Comparison of ENCODE assay signal across 2 cellular contexts in the genomic region with DNA sequence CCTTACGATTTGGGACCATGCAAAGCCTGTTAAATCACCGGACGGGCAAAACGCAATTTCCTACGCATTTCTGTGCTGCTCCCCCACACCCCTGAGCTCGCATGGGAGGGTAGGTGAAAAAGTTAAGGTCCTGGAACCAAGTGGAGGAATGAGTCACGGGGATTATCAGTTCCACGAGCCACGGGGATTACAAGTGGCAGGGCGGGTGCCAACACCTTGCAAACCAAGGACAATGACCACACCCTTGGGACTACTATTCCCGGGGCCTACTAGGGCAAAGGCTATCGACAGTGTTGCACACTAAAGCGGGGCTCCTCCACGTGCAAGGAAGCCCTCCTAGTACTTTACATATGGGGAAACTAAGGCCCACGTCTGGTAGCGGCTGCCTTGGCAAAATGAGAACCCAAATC.
A peak's percentile ranks its signal among the peaks of the same experiment; 100 is the strongest.
TF ChIP-seq lines count a peak whose summit lies in the region.

No MANE protein-coding gene starts in this region.

TF ChIP-seq in HEK293, 187 proteins besides CTCF, POLR2A, EP300 and RAD21:
- TF ChIP-seq KLF1 (tag by site-specific recombination; IDR thresholded peaks at IDR 0.05) (peak; percentile 93), ZNF423 (tag by site-specific recombination; IDR thresholded peaks at IDR 0.05) (0 out of 2 replicates have a peak, but pooled peaks have one; percentile 25), HIC1 (tag by site-specific recombination; IDR thresholded peaks at IDR 0.05) (peak; percentile 43; the same call in 1 of the 2 replicates), ZNF677 (tag by site-specific recombination; IDR thresholded peaks at IDR 0.05) (no peak), ZBTB20 (tag by site-specific recombination; IDR thresholded peaks at IDR 0.05) (peak; percentile 38; the same call in 1 of the 2 replicates), KLF7 (tag by site-specific recombination; IDR thresholded peaks at IDR 0.05; ENCODE audit: borderline replicate concordance) (peak; percentile 41; the same call in 1 of the 2 replicates), GLI2 (tag by site-specific recombination; IDR thresholded peaks at IDR 0.05; ENCODE audit: borderline replicate concordance, low read depth) (no peak), MZF1 (tag by site-specific recombination; IDR thresholded peaks at IDR 0.05; ENCODE audit: borderline replicate concordance) (0 out of 2 replicates have a peak, but pooled peaks have one; percentile 12), SCRT2 (tag by site-specific recombination; IDR thresholded peaks at IDR 0.05) (peak; percentile 31; the same call in 1 of the 2 replicates)

TF ChIP-seq in HepG2, 621 proteins besides CTCF, POLR2A, EP300 and RAD21 (continues in another document):
- TF ChIP-seq ZNF670 (CRISPR knock-in tag; IDR thresholded peaks at IDR 0.05; ENCODE audit: borderline replicate concordance) = no peak; the same call in 1 of the 2 replicates
- no peak for TF ChIP-seq ZNF10 (CRISPR knock-in tag; IDR thresholded peaks at IDR 0.05; ENCODE audit: borderline replicate concordance, low read depth)
- TF ChIP-seq FOXA1 (IDR thresholded peaks at IDR 0.05) = no peak
- TF ChIP-seq FOXA1 (CRISPR knock-in tag; IDR thresholded peaks at IDR 0.05) = no peak
- no peak for TF ChIP-seq PLRG1 (conservative IDR thresholded peaks at IDR 0.05)
- TF ChIP-seq, protein P1, sequence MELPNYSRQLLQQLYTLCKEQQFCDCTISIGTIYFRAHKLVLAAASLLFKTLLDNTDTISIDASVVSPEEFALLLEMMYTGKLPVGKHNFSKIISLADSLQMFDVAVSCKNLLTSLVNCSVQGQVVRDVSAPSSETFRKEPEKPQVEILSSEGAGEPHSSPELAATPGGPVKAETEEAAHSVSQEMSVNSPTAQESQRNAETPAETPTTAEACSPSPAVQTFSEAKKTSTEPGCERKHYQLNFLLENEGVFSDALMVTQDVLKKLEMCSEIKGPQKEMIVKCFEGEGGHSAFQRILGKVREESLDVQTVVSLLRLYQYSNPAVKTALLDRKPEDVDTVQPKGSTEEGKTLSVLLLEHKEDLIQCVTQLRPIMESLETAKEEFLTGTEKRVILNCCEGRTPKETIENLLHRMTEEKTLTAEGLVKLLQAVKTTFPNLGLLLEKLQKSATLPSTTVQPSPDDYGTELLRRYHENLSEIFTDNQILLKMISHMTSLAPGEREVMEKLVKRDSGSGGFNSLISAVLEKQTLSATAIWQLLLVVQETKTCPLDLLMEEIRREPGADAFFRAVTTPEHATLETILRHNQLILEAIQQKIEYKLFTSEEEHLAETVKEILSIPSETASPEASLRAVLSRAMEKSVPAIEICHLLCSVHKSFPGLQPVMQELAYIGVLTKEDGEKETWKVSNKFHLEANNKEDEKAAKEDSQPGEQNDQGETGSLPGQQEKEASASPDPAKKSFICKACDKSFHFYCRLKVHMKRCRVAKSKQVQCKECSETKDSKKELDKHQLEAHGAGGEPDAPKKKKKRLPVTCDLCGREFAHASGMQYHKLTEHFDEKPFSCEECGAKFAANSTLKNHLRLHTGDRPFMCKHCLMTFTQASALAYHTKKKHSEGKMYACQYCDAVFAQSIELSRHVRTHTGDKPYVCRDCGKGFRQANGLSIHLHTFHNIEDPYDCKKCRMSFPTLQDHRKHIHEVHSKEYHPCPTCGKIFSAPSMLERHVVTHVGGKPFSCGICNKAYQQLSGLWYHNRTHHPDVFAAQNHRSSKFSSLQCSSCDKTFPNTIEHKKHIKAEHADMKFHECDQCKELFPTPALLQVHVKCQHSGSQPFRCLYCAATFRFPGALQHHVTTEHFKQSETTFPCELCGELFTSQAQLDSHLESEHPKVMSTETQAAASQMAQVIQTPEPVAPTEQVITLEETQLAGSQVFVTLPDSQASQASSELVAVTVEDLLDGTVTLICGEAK (IDR thresholded peaks at IDR 0.05) = no peak
- TF ChIP-seq, protein P1 (CRISPR knock-in tag; IDR thresholded peaks at IDR 0.05) = no peak; the same call in 1 of the 2 replicates
- no peak for TF ChIP-seq ZNF274 (CRISPR knock-in tag; IDR thresholded peaks at IDR 0.05)
- TF ChIP-seq, protein P2, sequence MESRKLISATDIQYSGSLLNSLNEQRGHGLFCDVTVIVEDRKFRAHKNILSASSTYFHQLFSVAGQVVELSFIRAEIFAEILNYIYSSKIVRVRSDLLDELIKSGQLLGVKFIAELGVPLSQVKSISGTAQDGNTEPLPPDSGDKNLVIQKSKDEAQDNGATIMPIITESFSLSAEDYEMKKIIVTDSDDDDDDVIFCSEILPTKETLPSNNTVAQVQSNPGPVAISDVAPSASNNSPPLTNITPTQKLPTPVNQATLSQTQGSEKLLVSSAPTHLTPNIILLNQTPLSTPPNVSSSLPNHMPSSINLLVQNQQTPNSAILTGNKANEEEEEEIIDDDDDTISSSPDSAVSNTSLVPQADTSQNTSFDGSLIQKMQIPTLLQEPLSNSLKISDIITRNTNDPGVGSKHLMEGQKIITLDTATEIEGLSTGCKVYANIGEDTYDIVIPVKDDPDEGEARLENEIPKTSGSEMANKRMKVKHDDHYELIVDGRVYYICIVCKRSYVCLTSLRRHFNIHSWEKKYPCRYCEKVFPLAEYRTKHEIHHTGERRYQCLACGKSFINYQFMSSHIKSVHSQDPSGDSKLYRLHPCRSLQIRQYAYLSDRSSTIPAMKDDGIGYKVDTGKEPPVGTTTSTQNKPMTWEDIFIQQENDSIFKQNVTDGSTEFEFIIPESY (CRISPR knock-in tag; IDR thresholded peaks at IDR 0.05) = no peak
- TF ChIP-seq ARHGAP35 (CRISPR knock-in tag; IDR thresholded peaks at IDR 0.05; ENCODE audit: borderline replicate concordance) = peak; percentile 79; the same call in 1 of the 2 replicates
- no peak for TF ChIP-seq ZNF101 (CRISPR knock-in tag; IDR thresholded peaks at IDR 0.05; ENCODE audit: borderline replicate concordance, low read depth)
- TF ChIP-seq TSC22D2 (CRISPR knock-in tag; IDR thresholded peaks at IDR 0.05; ENCODE audit: borderline replicate concordance) = no peak
- no peak for TF ChIP-seq ZFP62 (CRISPR knock-in tag; IDR thresholded peaks at IDR 0.05)
- TF ChIP-seq IKZF4 (CRISPR knock-in tag; IDR thresholded peaks at IDR 0.05; ENCODE audit: borderline replicate concordance, low read depth, not compliant biosample characterization) = peak; percentile 14
- no peak for TF ChIP-seq ZNF749 (CRISPR knock-in tag; IDR thresholded peaks at IDR 0.05; ENCODE audit: borderline replicate concordance)
- TF ChIP-seq ATF7-NPFF (CRISPR knock-in tag; IDR thresholded peaks at IDR 0.05; ENCODE audit: low read depth) = peak; percentile 24
- TF ChIP-seq, protein P3, sequence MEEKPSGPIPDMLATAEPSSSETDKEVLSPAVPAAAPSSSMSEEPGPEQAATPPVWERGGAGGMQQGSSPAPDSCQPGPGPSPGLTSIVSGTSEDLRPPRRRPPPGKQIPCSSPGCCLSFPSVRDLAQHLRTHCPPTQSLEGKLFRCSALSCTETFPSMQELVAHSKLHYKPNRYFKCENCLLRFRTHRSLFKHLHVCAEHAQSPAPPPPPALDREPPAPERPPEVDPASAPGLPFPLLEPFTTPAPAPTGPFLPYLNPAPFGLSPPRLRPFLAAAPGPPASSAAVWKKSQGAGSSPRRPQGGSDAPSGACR (CRISPR knock-in tag; IDR thresholded peaks at IDR 0.05) = peak; percentile 56; the same call in 1 of the 2 replicates
- no peak for TF ChIP-seq SMYD3 (CRISPR knock-in tag; IDR thresholded peaks at IDR 0.05)
- 0 out of 2 replicates have a peak, but pooled peaks have one; percentile 44 for TF ChIP-seq NCOA1 (CRISPR knock-in tag; IDR thresholded peaks at IDR 0.05)
- TF ChIP-seq BHLHE40 (IDR thresholded peaks at IDR 0.05; ENCODE audit: low read length) = peak; percentile 7; the same call in 1 of the 2 replicates
- TF ChIP-seq, protein P4, sequence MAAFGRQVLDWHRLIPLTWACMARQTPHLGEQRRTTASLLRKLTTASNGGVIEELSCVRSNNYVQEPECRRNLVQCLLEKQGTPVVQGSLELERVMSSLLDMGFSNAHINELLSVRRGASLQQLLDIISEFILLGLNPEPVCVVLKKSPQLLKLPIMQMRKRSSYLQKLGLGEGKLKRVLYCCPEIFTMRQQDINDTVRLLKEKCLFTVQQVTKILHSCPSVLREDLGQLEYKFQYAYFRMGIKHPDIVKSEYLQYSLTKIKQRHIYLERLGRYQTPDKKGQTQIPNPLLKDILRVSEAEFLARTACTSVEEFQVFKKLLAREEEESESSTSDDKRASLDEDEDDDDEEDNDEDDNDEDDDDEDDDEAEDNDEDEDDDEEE (CRISPR knock-in tag; IDR thresholded peaks at IDR 0.05) = peak; percentile 85; the same call in 1 of the 2 replicates
- TF ChIP-seq SAFB2 (CRISPR knock-in tag; IDR thresholded peaks at IDR 0.05; ENCODE audit: borderline replicate concordance, low read depth) = no peak
- TF ChIP-seq, protein P5, sequence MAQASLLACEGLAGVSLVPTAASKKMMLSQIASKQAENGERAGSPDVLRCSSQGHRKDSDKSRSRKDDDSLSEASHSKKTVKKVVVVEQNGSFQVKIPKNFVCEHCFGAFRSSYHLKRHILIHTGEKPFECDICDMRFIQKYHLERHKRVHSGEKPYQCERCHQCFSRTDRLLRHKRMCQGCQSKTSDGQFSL (CRISPR knock-in tag; IDR thresholded peaks at IDR 0.05) = peak; percentile 27; the same call in 1 of the 2 replicates
- TF ChIP-seq, protein P6, sequence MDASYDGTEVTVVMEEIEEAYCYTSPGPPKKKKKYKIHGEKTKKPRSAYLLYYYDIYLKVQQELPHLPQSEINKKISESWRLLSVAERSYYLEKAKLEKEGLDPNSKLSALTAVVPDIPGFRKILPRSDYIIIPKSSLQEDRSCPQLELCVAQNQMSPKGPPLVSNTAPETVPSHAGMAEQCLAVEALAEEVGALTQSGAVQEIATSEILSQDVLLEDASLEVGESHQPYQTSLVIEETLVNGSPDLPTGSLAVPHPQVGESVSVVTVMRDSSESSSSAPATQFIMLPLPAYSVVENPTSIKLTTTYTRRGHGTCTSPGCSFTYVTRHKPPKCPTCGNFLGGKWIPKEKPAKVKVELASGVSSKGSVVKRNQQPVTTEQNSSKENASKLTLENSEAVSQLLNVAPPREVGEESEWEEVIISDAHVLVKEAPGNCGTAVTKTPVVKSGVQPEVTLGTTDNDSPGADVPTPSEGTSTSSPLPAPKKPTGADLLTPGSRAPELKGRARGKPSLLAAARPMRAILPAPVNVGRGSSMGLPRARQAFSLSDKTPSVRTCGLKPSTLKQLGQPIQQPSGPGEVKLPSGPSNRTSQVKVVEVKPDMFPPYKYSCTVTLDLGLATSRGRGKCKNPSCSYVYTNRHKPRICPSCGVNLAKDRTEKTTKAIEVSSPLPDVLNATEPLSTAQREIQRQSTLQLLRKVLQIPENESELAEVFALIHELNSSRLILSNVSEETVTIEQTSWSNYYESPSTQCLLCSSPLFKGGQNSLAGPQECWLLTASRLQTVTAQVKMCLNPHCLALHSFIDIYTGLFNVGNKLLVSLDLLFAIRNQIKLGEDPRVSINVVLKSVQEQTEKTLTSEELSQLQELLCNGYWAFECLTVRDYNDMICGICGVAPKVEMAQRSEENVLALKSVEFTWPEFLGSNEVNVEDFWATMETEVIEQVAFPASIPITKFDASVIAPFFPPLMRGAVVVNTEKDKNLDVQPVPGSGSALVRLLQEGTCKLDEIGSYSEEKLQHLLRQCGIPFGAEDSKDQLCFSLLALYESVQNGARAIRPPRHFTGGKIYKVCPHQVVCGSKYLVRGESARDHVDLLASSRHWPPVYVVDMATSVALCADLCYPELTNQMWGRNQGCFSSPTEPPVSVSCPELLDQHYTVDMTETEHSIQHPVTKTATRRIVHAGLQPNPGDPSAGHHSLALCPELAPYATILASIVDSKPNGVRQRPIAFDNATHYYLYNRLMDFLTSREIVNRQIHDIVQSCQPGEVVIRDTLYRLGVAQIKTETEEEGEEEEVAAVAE (CRISPR knock-in tag; IDR thresholded peaks at IDR 0.05; ENCODE audit: borderline replicate concordance) = 0 out of 2 replicates have a peak, but pooled peaks have one; percentile 12
- TF ChIP-seq, protein P7, sequence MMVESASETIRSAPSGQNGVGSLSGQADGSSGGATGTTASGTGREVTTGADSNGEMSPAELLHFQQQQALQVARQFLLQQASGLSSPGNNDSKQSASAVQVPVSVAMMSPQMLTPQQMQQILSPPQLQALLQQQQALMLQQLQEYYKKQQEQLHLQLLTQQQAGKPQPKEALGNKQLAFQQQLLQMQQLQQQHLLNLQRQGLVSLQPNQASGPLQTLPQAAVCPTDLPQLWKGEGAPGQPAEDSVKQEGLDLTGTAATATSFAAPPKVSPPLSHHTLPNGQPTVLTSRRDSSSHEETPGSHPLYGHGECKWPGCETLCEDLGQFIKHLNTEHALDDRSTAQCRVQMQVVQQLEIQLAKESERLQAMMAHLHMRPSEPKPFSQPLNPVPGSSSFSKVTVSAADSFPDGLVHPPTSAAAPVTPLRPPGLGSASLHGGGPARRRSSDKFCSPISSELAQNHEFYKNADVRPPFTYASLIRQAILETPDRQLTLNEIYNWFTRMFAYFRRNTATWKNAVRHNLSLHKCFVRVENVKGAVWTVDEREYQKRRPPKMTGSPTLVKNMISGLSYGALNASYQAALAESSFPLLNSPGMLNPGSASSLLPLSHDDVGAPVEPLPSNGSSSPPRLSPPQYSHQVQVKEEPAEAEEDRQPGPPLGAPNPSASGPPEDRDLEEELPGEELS (CRISPR knock-in tag; IDR thresholded peaks at IDR 0.05) = no peak
- TF ChIP-seq ZNF570 (CRISPR knock-in tag; IDR thresholded peaks at IDR 0.05; ENCODE audit: borderline replicate concordance) = no peak
- TF ChIP-seq HNF4G (IDR thresholded peaks at IDR 0.05; ENCODE audit: borderline replicate concordance, low read depth, low read length) = no peak
- no peak for TF ChIP-seq HNF4G (CRISPR knock-in tag; IDR thresholded peaks at IDR 0.05; ENCODE audit: borderline replicate concordance, low read depth)
- no peak for TF ChIP-seq SNAPC2 (CRISPR knock-in tag; IDR thresholded peaks at IDR 0.05)
- no peak for TF ChIP-seq TAF1 (CRISPR knock-in tag; IDR thresholded peaks at IDR 0.05)
- TF ChIP-seq MAFK (conservative IDR thresholded peaks at IDR 0.05 in 1 of 2, IDR thresholded peaks at IDR 0.05 in 1 of 2; ENCODE audit: low read length in 2 of 2) = no peak
